Comparison of ENCODE assay signal across 8 cellular contexts in the genomic region with DNA sequence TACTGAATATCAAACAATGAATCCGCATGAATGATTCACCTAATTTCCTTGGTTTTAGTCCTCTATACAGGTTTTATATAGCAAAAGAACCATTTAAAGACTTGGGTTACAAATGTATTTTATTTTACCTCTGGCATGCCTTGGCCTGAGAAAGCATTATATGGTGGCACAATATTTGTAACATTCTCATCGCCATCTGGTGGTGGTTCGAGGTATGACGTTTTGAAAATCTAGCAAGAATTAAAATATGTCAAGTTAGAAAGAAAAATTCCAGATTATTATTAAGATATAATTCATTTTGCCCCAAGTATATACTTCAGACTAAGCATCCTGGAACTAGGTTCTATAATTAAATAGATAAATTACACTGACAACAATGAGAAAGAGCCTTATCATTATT.
DNase-seq lines count a peak whose midpoint lies in the region; TF ChIP-seq lines count a peak whose summit lies in the region.
"Not testable (repeated sequence)": the region's sequence is repeated elsewhere in the genome, so short reads cannot be mapped to it uniquely, and the experiment has no call there.

No MANE protein-coding gene starts in this region.

- H3K9me3 Mint-ChIP-seq in progenitor cell of endocrine pancreas (ENCODE audit: low read depth), result peaks cover 34% of the 10 kb centered on the region
- not testable (repeated sequence) for H3K9me3 Mint-ChIP-seq in type B pancreatic cell

- H3K4me1 ChIP-seq in KMS-11 (ENCODE audit: low read depth, poor library complexity, severe bottlenecking); SJCRH30: not testable (repeated sequence)

- H3K36me3 Mint-ChIP-seq in progenitor cell of endocrine pancreas (ENCODE audit: insufficient read depth); type B pancreatic cell: not testable (repeated sequence)

- H3K4me3 ChIP-seq in KMS-11 (IDR thresholded peaks at IDR 0.05; ENCODE audit: insufficient read depth, low read depth, low read length); SJCRH30; choroid plexus epithelial cell (ENCODE audit: low read depth, low read length): not testable (repeated sequence)

- not testable (repeated sequence) for H3K4me2 ChIP-seq in KMS-11

- not testable (repeated sequence) for H3K9ac ChIP-seq in KMS-11

- H2AFZ ChIP-seq in KMS-11 (ENCODE audit: low read depth), result not testable (repeated sequence)

- not testable (repeated sequence) for H3K27ac ChIP-seq in KMS-11, SJCRH30

- not testable (repeated sequence) for H3K4me1 Mint-ChIP-seq in progenitor cell of endocrine pancreas (ENCODE audit: low read depth); type B pancreatic cell (ENCODE audit: unreplicated experiment)

- not testable (repeated sequence) for H3K27ac Mint-ChIP-seq in progenitor cell of endocrine pancreas, type B pancreatic cell

- not testable (repeated sequence) for H3K27me3 ChIP-seq in KMS-11 (ENCODE audit: insufficient read depth, low read depth); SJCRH30

- H3K79me2 ChIP-seq in KMS-11 (ENCODE audit: insufficient read depth, low read depth), result not testable (repeated sequence)

- DNase-seq in DMS 273 (lab: John Stamatoyannopoulos, UW; ENCODE audit: unreplicated experiment), result peak; percentile 8
- DNase-seq in SJCRH30, result peak; percentile 1 to 2
- DNase-seq in activated T-cell treated with anti-CD3 and anti-CD28 coated beads for 4 hours, result peak; percentile 21
- peak; percentile 51 for DNase-seq in choroid plexus epithelial cell (ENCODE audit: low read depth)
- DNase-seq in inferior parietal cortex (ENCODE audit: extremely low spot score), result peak; percentile 3
- DNase-seq in progenitor cell of endocrine pancreas (ENCODE audit: low spot score, unreplicated experiment); type B pancreatic cell (ENCODE audit: extremely low spot score, unreplicated experiment): not testable (repeated sequence)

- TF ChIP-seq CTCF in KMS-11 (conservative IDR thresholded peaks at IDR 0.05; ENCODE audit: low read depth, low read length) (peak; percentile 44; the same call in 1 of the 2 replicates), choroid plexus epithelial cell (conservative IDR thresholded peaks at IDR 0.05; ENCODE audit: low read depth, low read length) (peak; percentile 44), progenitor cell of endocrine pancreas (IDR thresholded peaks at IDR 0.05; ENCODE audit: unreplicated experiment) (peak; percentile 29), type B pancreatic cell (conservative IDR thresholded peaks at IDR 0.05) (peak; percentile 72)

- not testable (repeated sequence) for H3K9me3 ChIP-seq in SJCRH30 (replicated peaks)

- not testable (repeated sequence) for H3K27me3 Mint-ChIP-seq in progenitor cell of endocrine pancreas, type B pancreatic cell

- H3K4me3 Mint-ChIP-seq in progenitor cell of endocrine pancreas (ENCODE audit: low read depth); type B pancreatic cell: not testable (repeated sequence)

- not testable (repeated sequence) for H4K20me1 ChIP-seq in KMS-11 (ENCODE audit: insufficient read depth)

- not testable (repeated sequence) for H3K36me3 ChIP-seq in KMS-11 (ENCODE audit: insufficient read depth); SJCRH30
